Comparison of ENCODE assay signal across 35 cellular contexts in the genomic region with DNA sequence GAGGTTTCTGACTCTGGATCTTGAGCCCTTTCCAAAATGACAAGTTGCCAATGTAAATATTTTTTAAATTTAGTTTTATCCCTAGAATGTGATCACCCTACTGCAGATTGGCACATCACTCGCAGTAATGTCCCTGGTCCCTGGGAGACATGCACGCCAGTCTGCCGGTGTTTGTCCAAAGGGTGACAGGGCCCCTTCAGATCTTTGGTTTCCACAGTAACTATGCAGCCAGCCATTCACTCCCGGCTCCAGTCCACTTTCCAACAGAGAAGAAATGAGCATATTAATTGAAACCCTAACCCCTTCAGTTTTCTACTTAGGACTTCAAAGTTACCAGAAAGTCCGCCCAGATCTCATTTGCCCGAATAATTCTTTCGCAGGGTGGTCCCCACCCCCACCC. TPM values are rescaled to one million over a fixed set of nuclear protein-coding genes. Genes with fewer than 3 reads are reported as not detected.
"Had no signal": no experiment of that assay in that cellular context is flagged by ENCODE, and none has a peak within 500 bp of the region (broad histone marks: within the 10 kb centered on the region; RNA-seq: fewer than 3 reads in every experiment).

No MANE protein-coding gene starts in this region.

- H3K9me3 Mint-ChIP-seq: activated T-cell treated with anti-CD3 and anti-CD28 coated beads, Interleukin-2, amount 50 U/mL, for 72 hours; mesothelial cell of epicardium; naive thymus-derived CD8-positive, alpha-beta T cell; stimulated activated memory B cell treated with anti-CD40 and anti-IgM and Interleukin-4, amounts not matched to agents 10 μg/mL and 1 μg/mL and 100 μg/mL, for 72 hours; stimulated activated naive CD8-positive, alpha-beta T cell treated with anti-CD3 and anti-CD28 coated beads, Interleukin-15, amount 100 ng/mL, for 72 hours had no signal

- H3K9me3 ChIP-seq: adrenal gland, body of pancreas, gastroesophageal sphincter, ovary, prostate gland, upper lobe of left lung, vagina had no signal

- H3K27ac Mint-ChIP-seq: activated naive CD8-positive, alpha-beta T cell; activated T-cell treated with anti-CD3 and anti-CD28 coated beads, Interleukin-2, amount 50 U/mL, for 72 hours; mesothelial cell of epicardium; naive thymus-derived CD8-positive, alpha-beta T cell; stimulated activated memory B cell treated with anti-CD40 and anti-IgM and Interleukin-4, amounts not matched to agents 10 μg/mL and 1 μg/mL and 100 μg/mL, for 72 hours; stimulated activated naive CD8-positive, alpha-beta T cell treated with anti-CD3 and anti-CD28 coated beads, Interleukin-15, amount 100 ng/mL, for 72 hours had no signal

- H3K36me3 Mint-ChIP-seq: activated naive CD8-positive, alpha-beta T cell; mesothelial cell of epicardium; naive thymus-derived CD8-positive, alpha-beta T cell; stimulated activated memory B cell treated with anti-CD40 and anti-IgM and Interleukin-4, amounts not matched to agents 10 μg/mL and 1 μg/mL and 100 μg/mL, for 72 hours had no signal

- H3K4me1 ChIP-seq: adrenal gland, body of pancreas, gastroesophageal sphincter, prostate gland, upper lobe of left lung, vagina had no signal

- H3K4me2 ChIP-seq: smooth muscle cell had no signal

- ATAC-seq: activated T-cell treated with anti-CD3 and anti-CD28 coated beads, Interleukin-2, amount 50 U/mL, for 72 hours; body of pancreas; gastroesophageal sphincter; left colon; naive thymus-derived CD8-positive, alpha-beta T cell; stimulated activated memory B cell treated with anti-CD40 and anti-IgM and Interleukin-4, amounts not matched to agents 10 μg/mL and 1 μg/mL and 100 μg/mL, for 72 hours; stimulated activated naive CD8-positive, alpha-beta T cell treated with anti-CD3 and anti-CD28 coated beads, Interleukin-15, amount 100 ng/mL, for 72 hours had no signal

- H3K4me1 Mint-ChIP-seq: naive thymus-derived CD8-positive, alpha-beta T cell; stimulated activated memory B cell treated with anti-CD40 and anti-IgM and Interleukin-4, amounts not matched to agents 10 μg/mL and 1 μg/mL and 100 μg/mL, for 72 hours; stimulated activated naive CD8-positive, alpha-beta T cell treated with anti-CD3 and anti-CD28 coated beads, Interleukin-15, amount 100 ng/mL, for 72 hours had no signal

- H3K27ac ChIP-seq: adrenal gland, body of pancreas, cardiac muscle cell, coronary artery, dorsolateral prefrontal cortex, gastroesophageal sphincter, ovary, prostate gland, upper lobe of left lung, vagina had no signal

- H3K27me3 ChIP-seq: adrenal gland, body of pancreas, ovary, upper lobe of left lung, vagina had no signal

- DNase-seq: activated CD4-positive, alpha-beta T cell treated with anti-CD3 and anti-CD28 coated beads for 4 hours; activated CD4-positive, alpha-beta T cell treated with anti-CD3 and anti-CD28 coated beads, Interleukin-2, amount 50 U/mL, for 4 hours; activated effector memory CD4-positive, alpha-beta T cell treated with Interleukin-2 at 50 U/mL for 16 hours; activated naive CD4-positive, alpha-beta T cell treated with Interleukin-2 at 50 U/mL for 16 hours; activated T-cell treated with anti-CD3 and anti-CD28 coated beads for 4 hours; activated T-cell treated with anti-CD3 and anti-CD28 coated beads, Interleukin-2, amount 50 U/mL, for 72 hours; adrenal gland; aorta; dorsolateral prefrontal cortex; effector memory CD4-positive, alpha-beta T cell; hippocampal formation; kidney; left colon; naive thymus-derived CD8-positive, alpha-beta T cell; ovary; retina; stimulated activated CD4-positive, alpha-beta T cell treated with anti-CD3 and anti-CD28 coated beads, Interleukin-1b, Interleukin-23, amount 100 ng/mL, for 48 hours; stimulated activated CD4-positive, alpha-beta T cell treated with anti-CD3 and anti-CD28 coated beads, Interleukin-4, amount 100 ng/mL, for 4 hours; stimulated activated CD8-positive, alpha-beta memory T cell treated with anti-CD3 and anti-CD28 coated beads, Interleukin-4, amount 100 ng/mL, for 48 hours; stimulated activated naive CD8-positive, alpha-beta T cell treated with anti-CD3 and anti-CD28 coated beads, Interleukin-15, amount 100 ng/mL, for 72 hours; substantia nigra; upper lobe of left lung had no signal

- H3K36me3 ChIP-seq: adrenal gland, cardiac muscle cell, gastroesophageal sphincter, ovary, prostate gland, upper lobe of left lung, vagina had no signal

- H3K4me3 Mint-ChIP-seq: activated naive CD8-positive, alpha-beta T cell; activated T-cell treated with anti-CD3 and anti-CD28 coated beads, Interleukin-2, amount 50 U/mL, for 72 hours; mesothelial cell of epicardium; naive thymus-derived CD8-positive, alpha-beta T cell; stimulated activated memory B cell treated with anti-CD40 and anti-IgM and Interleukin-4, amounts not matched to agents 10 μg/mL and 1 μg/mL and 100 μg/mL, for 72 hours; stimulated activated naive CD8-positive, alpha-beta T cell treated with anti-CD3 and anti-CD28 coated beads, Interleukin-15, amount 100 ng/mL, for 72 hours had no signal

- FAIRE-seq: kidney had no signal

- H3K4me3 ChIP-seq: adrenal gland, body of pancreas, cardiac muscle cell, coronary artery, dorsolateral prefrontal cortex, gastroesophageal sphincter, ovary, prostate gland, smooth muscle cell, upper lobe of left lung, vagina had no signal

RNA-seq across cellular contexts. Expression of a gene that starts 25.8 kb away (rescaled TPM):
- total RNA-seq: adrenal gland; body of pancreas; fibroblast of lung; fibroblast of villous mesenchyme; naive thymus-derived CD8-positive, alpha-beta T cell; T-helper 1 cell treated with Interleukin-12 subunit alpha and Interleukin-12 subunit beta and Interleukin-4 antibody, amounts not matched to agents 30 ng/mL and 1 ng/mL, for 36 hours had no signal
- polyA plus RNA-seq: aorta; cardiac muscle cell; fibroblast of lung; naive thymus-derived CD8-positive, alpha-beta T cell; smooth muscle cell had no signal
